Comparison of ENCODE assay signal across 25 cellular contexts in genomic region chr9:137333016-137333726, GRCh38. TPM values are rescaled to one million over a fixed set of nuclear protein-coding genes. Genes with fewer than 3 reads are reported as not detected.
DNase-seq lines count a peak whose midpoint lies in the region; ATAC-seq, FAIRE-seq and TF ChIP-seq lines count a peak whose summit lies in the region.
"Had no signal": no experiment of that assay in that cellular context is flagged by ENCODE, and none has a peak within 500 bp of the region (broad histone marks: within the 10 kb centered on the region; RNA-seq: fewer than 3 reads in every experiment).

No MANE protein-coding gene starts in this region.

- H3K27me3 ChIP-seq in HCT116 (ENCODE audit: insufficient read depth, low read length), result peaks cover 2% of the 10 kb centered on the region
- H3K27me3 ChIP-seq in astrocyte (ENCODE audit: insufficient read depth, low read length), result no peaks in the 10 kb centered on the region
- H3K27me3 ChIP-seq in esophagus muscularis mucosa, result no peaks in the 10 kb centered on the region
- H3K27me3 ChIP-seq: BLaER1 had no signal

- ATAC-seq in HCT116, result peak; percentile 32; the same call in 1 of the 2 replicates
- no peak for ATAC-seq in GM19397 (IDR thresholded peaks at IDR 0.05; ENCODE audit: unreplicated experiment)
- ATAC-seq in T-helper 17 cell, result no peak
- ATAC-seq: CD8-positive, alpha-beta T cell; HepG2; Panc1; SK-N-SH treated with all-trans-retinoic acid at 6 μM for 48 hours had no signal

- no TSS peak for BruUV-seq in HCT116 (replicated peaks; lab: Mats Ljungman, UMichigan)

- WGBS in esophagus muscularis mucosa, result 83% methylated on average over 21 of the region's 21 CpGs

- H3K4me3 ChIP-seq in HCT116 (replicated peaks in 1 of 2; ENCODE audit: low read depth in 1 of 2, low read length in 2 of 2) (no peak overlapping the region), astrocyte (ENCODE audit: insufficient read depth, low read depth, low read length) (no peak overlapping the region), esophagus muscularis mucosa (no peak overlapping the region)
- H3K4me3 ChIP-seq: BLaER1, HAP-1 had no signal

- POLR2A ChIA-PET in HCT116 (lab: Charles Lee), result no interaction called here

- CTCF ChIA-PET in HCT116 (lab: Charles Lee), result no interaction called here

- no peak for TF ChIP-seq RAD21 in HCT116 (IDR thresholded peaks at IDR 0.05; ENCODE audit: low read depth)

- H3K4me2 ChIP-seq in HCT116 (ENCODE audit: low read length) (no peak overlapping the region), astrocyte (ENCODE audit: low read length) (no peak overlapping the region)
- H3K4me2 ChIP-seq: BLaER1 had no signal

- peaks cover 12% of the 10 kb centered on the region for H3K9me3 Mint-ChIP-seq in astrocyte (ENCODE audit: unreplicated experiment)

- H3K27me3 Mint-ChIP-seq in astrocyte (ENCODE audit: low read depth, unreplicated experiment), result no peaks in the 10 kb centered on the region
- H3K27me3 Mint-ChIP-seq in T-helper 17 cell, result no peaks in the 10 kb centered on the region

- DNase-seq in HCT116 (ENCODE audit: low read depth, low spot score), result no peak
- peak; percentile 17 for DNase-seq in astrocyte (ENCODE audit: low read depth)
- peak; percentile 59 for DNase-seq in mesenteric fat pad (ENCODE audit: low spot score)
- no peak for DNase-seq in OCI-M1 (lab: John Stamatoyannopoulos, UW)
- no peak for DNase-seq in esophagus muscularis mucosa (ENCODE audit: extremely low spot score)
- no peak for DNase-seq in T-helper 17 cell
- DNase-seq: ACHN; CD8-positive, alpha-beta T cell; GDM1; KG1; MV-4-11; NCI-H1105 treated with DMSO at 0.1 percent for 48 hours; NCI-H2029 treated with DMSO at 0.1 percent for 48 hours; NCI-H2171; NCI-H345; NCI-H524; NCI-H774; NK-92 treated with Interleukin-12 subunit alpha and Interleukin-12 subunit beta, amount 100 ng/mL, for 24 hours had no signal

- H3K36me3 ChIP-seq in HCT116 (ENCODE audit: control insufficient read depth in 1 of 2, insufficient read depth in 2 of 2, low read length in 2 of 2) (no peaks in the 10 kb centered on the region), astrocyte (ENCODE audit: insufficient read depth, low read length) (no peaks in the 10 kb centered on the region), esophagus muscularis mucosa (peaks cover 0 to 12% (median 0%) of the 10 kb centered on the region in 4 donors)
- H3K36me3 ChIP-seq: HAP-1 had no signal

- no peak overlapping the region for H3K9ac ChIP-seq in HCT116 (ENCODE audit: low read length)
- H3K9ac ChIP-seq in astrocyte (ENCODE audit: low read length), result no peak overlapping the region
- H3K9ac ChIP-seq: BLaER1 had no signal

- H3K4me3 Mint-ChIP-seq in astrocyte (ENCODE audit: unreplicated experiment) (no peak overlapping the region), T-helper 17 cell (no peak overlapping the region)
- H3K4me3 Mint-ChIP-seq: CD8-positive, alpha-beta T cell had no signal

- TF ChIP-seq EP300 in esophagus muscularis mucosa (IDR thresholded peaks at IDR 0.05), result no peak

- H3K4me1 Mint-ChIP-seq in astrocyte (ENCODE audit: low read depth, unreplicated experiment), result peaks cover 3% of the 10 kb centered on the region
- no peaks in the 10 kb centered on the region for H3K4me1 Mint-ChIP-seq in T-helper 17 cell

- peaks cover 2% of the 10 kb centered on the region for H3K36me3 Mint-ChIP-seq in astrocyte (ENCODE audit: low read depth, unreplicated experiment)
- peaks cover 3% of the 10 kb centered on the region for H3K36me3 Mint-ChIP-seq in T-helper 17 cell (ENCODE audit: low read depth)

- H4K20me1 ChIP-seq in HCT116 (ENCODE audit: insufficient read depth) (no peaks in the 10 kb centered on the region), astrocyte (ENCODE audit: insufficient read depth, low read length) (no peaks in the 10 kb centered on the region)
- H4K20me1 ChIP-seq: BLaER1 had no signal

- H3K27ac Mint-ChIP-seq in astrocyte (ENCODE audit: unreplicated experiment) (peak overlapping the region; percentile 23), T-helper 17 cell (no peak overlapping the region)
- H3K27ac Mint-ChIP-seq: CD8-positive, alpha-beta T cell had no signal

- H3K27ac ChIP-seq in HCT116 (ENCODE audit: low read depth, low read length) (no peak overlapping the region), astrocyte (ENCODE audit: low read depth, low read length) (no peak overlapping the region), esophagus muscularis mucosa (replicated peaks in 1 of 4) (no peak overlapping the region)
- H3K27ac ChIP-seq: BLaER1 had no signal

- RAD21 ChIA-PET in HCT116 (lab: Charles Lee; ENCODE audit: low non-redundant PET in 1 of 2, low total read pairs in 2 of 2, uncharacterized antibody in 2 of 2, unreplicated experiment in 2 of 2), result no interaction called here

- H3K79me2 ChIP-seq in HCT116 (ENCODE audit: insufficient read depth, low read length) (no peaks in the 10 kb centered on the region), astrocyte (ENCODE audit: insufficient read depth, low read length) (no peaks in the 10 kb centered on the region)

- H2AFZ ChIP-seq in HCT116 (ENCODE audit: low read depth, low read length, poor library complexity, severe bottlenecking), result no peak overlapping the region
- H2AFZ ChIP-seq in astrocyte (ENCODE audit: low read depth, low read length), result no peak overlapping the region

- H3K9me3 ChIP-seq in HCT116 (ENCODE audit: control insufficient read depth in 1 of 2, insufficient read depth in 1 of 2, low read depth in 1 of 2, low read length in 2 of 2), result peaks cover 3 to 10% of the 10 kb centered on the region in 2 experiments; a peak in 2 of 4 replicates
- H3K9me3 ChIP-seq in astrocyte (ENCODE audit: insufficient read depth, low read depth, low read length), result no peaks in the 10 kb centered on the region
- H3K9me3 ChIP-seq in esophagus muscularis mucosa, result peaks cover 0 to 15% (median 10%) of the 10 kb centered on the region in 4 donors
- H3K9me3 ChIP-seq in T-helper 17 cell (ENCODE audit: control insufficient read depth, low read length, poor library complexity, severe bottlenecking), result peaks cover under 1% of the 10 kb centered on the region
- H3K9me3 ChIP-seq: HAP-1 had no signal

- TF ChIP-seq POLR2A in HCT116 (IDR thresholded peaks at IDR 0.05; ENCODE audit: borderline replicate concordance, extremely low read depth, insufficient read depth, insufficient read length) (no peak), esophagus muscularis mucosa (IDR thresholded peaks at IDR 0.05; ENCODE audit: low read depth) (no peak)

- TF ChIP-seq CTCF in HCT116 (IDR thresholded peaks at IDR 0.05 in 2 of 3, conservative IDR thresholded peaks at IDR 0.05 in 1 of 3; ENCODE audit: borderline replicate concordance in 1 of 3, insufficient read depth in 1 of 3, low read depth in 2 of 3, low read length in 2 of 3) (no peak), astrocyte (IDR thresholded peaks at IDR 0.05; ENCODE audit: insufficient read depth, low read depth, low read length) (no peak), esophagus muscularis mucosa (IDR thresholded peaks at IDR 0.05) (no peak)

- H3K9me2 ChIP-seq in HCT116 (ENCODE audit: insufficient read depth), result no peaks in the 10 kb centered on the region

- intact Hi-C loops in HCT116 (cut with micrococcal nuclease) (no loop called here), esophagus muscularis mucosa (cut with DNase I) (no loop called here)

- H3K4me1 ChIP-seq in HCT116 (ENCODE audit: control insufficient read depth in 1 of 2, insufficient read depth in 2 of 2, low read length in 2 of 2), result no peaks in the 10 kb centered on the region
- H3K4me1 ChIP-seq in astrocyte (ENCODE audit: insufficient read depth, low read length), result no peaks in the 10 kb centered on the region
- no peaks in the 10 kb centered on the region for H3K4me1 ChIP-seq in esophagus muscularis mucosa
- H3K4me1 ChIP-seq: HAP-1 had no signal

- FAIRE-seq in astrocyte (lab: Jason Lieb, UNC), result no peak
- FAIRE-seq: GM19239, HepG2 had no signal

TF ChIP-seq in HCT116, 20 proteins besides CTCF, POLR2A, EP300 and RAD21 (continues in another document):
- TF ChIP-seq SRF (IDR thresholded peaks at IDR 0.05; ENCODE audit: low read depth) (no peak), EZH2 (IDR thresholded peaks at IDR 0.05) (no peak), ELF1 (IDR thresholded peaks at IDR 0.05; ENCODE audit: borderline replicate concordance, low read depth) (no peak), ATF3 (IDR thresholded peaks at IDR 0.05) (no peak), ZNF274 (IDR thresholded peaks at IDR 0.05; ENCODE audit: low read depth, low read length) (no peak), MAX (IDR thresholded peaks at IDR 0.05) (no peak), JUND (IDR thresholded peaks at IDR 0.05) (no peak), CBX3 (IDR thresholded peaks at IDR 0.05; ENCODE audit: low read depth) (no peak), EGR1 (IDR thresholded peaks at IDR 0.05; ENCODE audit: low read depth) (no peak)

RNA-seq across cellular contexts. Expression of gene NRARP, which starts 31.1 kb away (rescaled TPM):
- total RNA-seq in HCT116 (2021; ENCODE audit: unreplicated experiment), result 22.2 TPM
- 5.9 and 7.2 TPM in 2 replicates for polyA plus RNA-seq in HCT116 (2012)
- 6.9 and 7.3 TPM in 2 replicates for total RNA-seq in astrocyte
- 16.3 TPM for total RNA-seq in mesenteric fat pad
- 10 to 100 TPM in 1 of 4 donors, 1 to 10 TPM in 3; 2.9 to 10.3 (median 7.2) TPM for total RNA-seq in esophagus muscularis mucosa
- total RNA-seq in T-helper 17 cell, result under 1 TPM; 0.42 to 0.91 TPM

RNA-seq across cellular contexts. Expression of gene TOR4A, which starts 55.6 kb away (rescaled TPM):
- total RNA-seq in HCT116 (2021; ENCODE audit: unreplicated experiment), result 34.0 TPM
- polyA plus RNA-seq in HCT116 (2012), result 21.6 and 22.8 TPM in 2 replicates
- total RNA-seq in astrocyte, result 10.8 and 11.8 TPM in 2 replicates
- 9.2 TPM for total RNA-seq in mesenteric fat pad
- 1 to 10 TPM; 5.0 to 9.2 (median 7.3) TPM for total RNA-seq in esophagus muscularis mucosa
- total RNA-seq in T-helper 17 cell, result 1 to 10 TPM; 2.1 to 4.0 TPM

Comparison
In these comparisons a context has a peak if more than half of its experiments do, and no peak if none do; other contexts are left out.
1. DNase-seq: peak in astrocyte (single experiment) and mesenteric fat pad (single experiment); none in HCT116 (single experiment), OCI-M1 (single experiment), esophagus muscularis mucosa (single experiment) and T-helper 17 cell (0 of 3).